In genomic region chr6:22363966-22364296, GRCh38 we compare ENCODE assay signal across 17 cellular contexts.
DNase-seq lines count a peak whose midpoint lies in the region; ATAC-seq and TF ChIP-seq lines count a peak whose summit lies in the region.
"Had no signal": no experiment of that assay in that cellular context is flagged by ENCODE, and none has a peak within 500 bp of the region (broad histone marks: within the 10 kb centered on the region; RNA-seq: fewer than 3 reads in every experiment).

No MANE protein-coding gene starts in this region.

- POLR2A ChIA-PET in SK-N-SH (lab: Yijun Ruan, JAX): no interaction called here
- POLR2A ChIA-PET in GM10248 (lab: Yijun Ruan, JAX): no interaction called here

- no peaks in the 10 kb centered on the region for H3K9me2 ChIP-seq in SK-N-SH

- 0 out of 2 replicates have a peak overlapping the region, but pooled peaks have one; percentile 13 for H2AFZ ChIP-seq in SK-N-SH (ENCODE audit: low read depth)

- H4K20me1 ChIP-seq in SK-N-SH (ENCODE audit: insufficient read depth): no peaks in the 10 kb centered on the region

- peaks cover 11 to 23% of the 10 kb centered on the region in 2 experiments; a peak in 3 of 4 replicates for H3K4me1 ChIP-seq in SK-N-SH (ENCODE audit: control insufficient read depth in 1 of 2, insufficient read depth in 2 of 2, low read depth in 1 of 2, low read length in 1 of 2)
- peaks cover 30% of the 10 kb centered on the region for H3K4me1 ChIP-seq in skeletal muscle satellite cell (ENCODE audit: control insufficient read depth, insufficient read depth, low read length)

- no peak overlapping the region for H3K9ac ChIP-seq in SK-N-SH
- no peak overlapping the region for H3K9ac ChIP-seq in skeletal muscle satellite cell (ENCODE audit: low read depth, low read length)

- H3K79me2 ChIP-seq in SK-N-SH (ENCODE audit: insufficient read depth): no peaks in the 10 kb centered on the region

- 94% methylated on average over 3 of the region's 3 CpGs for WGBS in SK-N-SH (ENCODE audit: low lambda C conversion rate)

- DNase-seq in SK-N-SH: no peak
- peak; percentile 8 for DNase-seq in fibroblast of mammary gland (ENCODE audit: low read depth)
- no peak for DNase-seq in effector CD4-positive, alpha-beta T cell
- no peak for DNase-seq in GM10248 (ENCODE audit: extremely low spot score)
- DNase-seq: activated CD4-positive, alpha-beta T cell treated with anti-CD3 and anti-CD28 coated beads, Interleukin-2, amount 10 ng/mL, durations not matched to agents 24 days and 14 days; activated CD8-positive, alpha-beta memory T cell treated with anti-CD3 and anti-CD28 coated beads, Interleukin-2, amount 50 U/mL, for 4 hours; activated gamma-delta T cell; amniotic stem cell; C1 segment of cervical spinal cord; GOT3; MM.1S; upper lobe of left lung had no signal

- H3F3A ChIP-seq in SK-N-SH (replicated peaks; ENCODE audit: insufficient read depth): no peaks in the 10 kb centered on the region

- H3K27ac ChIP-seq in SK-N-SH (ENCODE audit: low read depth in 2 of 2, low read length in 1 of 2) (peak overlapping the region in 1 of 2 experiments; percentile 47; a peak in 2 of 4 replicates), VCaP (peak overlapping the region; percentile 100)
- H3K27ac ChIP-seq: upper lobe of left lung had no signal

- no peaks in the 10 kb centered on the region for H3K36me3 ChIP-seq in SK-N-SH (replicated peaks in 1 of 2; ENCODE audit: control insufficient read depth in 1 of 2, insufficient read depth in 2 of 2, low read length in 1 of 2)
- no peaks in the 10 kb centered on the region for H3K36me3 ChIP-seq in skeletal muscle satellite cell (ENCODE audit: insufficient read depth, low read length)
- H3K36me3 ChIP-seq: upper lobe of left lung had no signal

- no peak overlapping the region for H3K4me2 ChIP-seq in SK-N-SH
- peak overlapping the region; percentile 51 for H3K4me2 ChIP-seq in skeletal muscle satellite cell (ENCODE audit: low read length)

- no peak for TF ChIP-seq EP300 in SK-N-SH (IDR thresholded peaks at IDR 0.05; ENCODE audit: borderline replicate concordance in 1 of 2, low read depth in 1 of 2, low read length in 1 of 2)

- TF ChIP-seq CTCF in SK-N-SH (IDR thresholded peaks at IDR 0.05) (no peak), VCaP (conservative IDR thresholded peaks at IDR 0.05) (no peak), fibroblast of mammary gland (conservative IDR thresholded peaks at IDR 0.05; ENCODE audit: control insufficient read depth, insufficient read depth, low read depth, low read length) (no peak), GM10248 (IDR thresholded peaks at IDR 0.05; ENCODE audit: control extremely low read depth, extremely low read depth, low read depth, missing control alignments) (no peak)

- ATAC-seq in SK-N-SH treated with all-trans-retinoic acid at 6 μM for 48 hours (no peak), HG03025 (IDR thresholded peaks at IDR 0.05; ENCODE audit: low FRiP score, unreplicated experiment) (no peak)
- ATAC-seq: HepG2 had no signal

- H3K4me3 ChIP-seq in SK-N-SH (ENCODE audit: low read depth in 2 of 2, low read length in 1 of 2): no peak overlapping the region
- no peak overlapping the region for H3K4me3 ChIP-seq in fibroblast of mammary gland (ENCODE audit: control insufficient read depth, low read depth, low read length)
- peak overlapping the region; percentile 9 for H3K4me3 ChIP-seq in skeletal muscle satellite cell (ENCODE audit: low read length)
- H3K4me3 ChIP-seq: upper lobe of left lung had no signal

- no peaks in the 10 kb centered on the region for H3K27me3 ChIP-seq in SK-N-SH (ENCODE audit: insufficient read depth)
- H3K27me3 ChIP-seq in skeletal muscle satellite cell (ENCODE audit: control insufficient read depth, insufficient read depth, low read length): no peaks in the 10 kb centered on the region
- H3K27me3 ChIP-seq: upper lobe of left lung had no signal

- no peak for TF ChIP-seq RAD21 in SK-N-SH (IDR thresholded peaks at IDR 0.05; ENCODE audit: low read length)

- CTCF ChIA-PET in SK-N-SH (lab: Yijun Ruan, JAX) (no interaction called here), GM10248 (lab: Yijun Ruan, JAX) (interaction anchor here (1.0 to 1.6 kb wide), 3 partner anchors 9 to 206 kb away, joined by 3 to 4 read pairs (median 3); no protein-coding TSS in a partner anchor)

- H3K9me3 ChIP-seq in SK-N-SH (no peaks in the 10 kb centered on the region), skeletal muscle satellite cell (replicated peaks; ENCODE audit: low read length) (peaks cover 4% of the 10 kb centered on the region)
- H3K9me3 ChIP-seq: upper lobe of left lung had no signal

TF ChIP-seq in SK-N-SH, 30 proteins besides CTCF, POLR2A, EP300 and RAD21 (continues in another document):
- TF ChIP-seq GABPA (IDR thresholded peaks at IDR 0.05; ENCODE audit: low read depth) (no peak), TAF1 (IDR thresholded peaks at IDR 0.05; ENCODE audit: borderline replicate concordance, low read depth, low read length) (no peak), SIN3A (IDR thresholded peaks at IDR 0.05; ENCODE audit: borderline replicate concordance, low read depth, low read length) (no peak), ZBTB33 (IDR thresholded peaks at IDR 0.05; ENCODE audit: borderline replicate concordance, low read depth) (no peak), TEAD4 (IDR thresholded peaks at IDR 0.05; ENCODE audit: borderline replicate concordance, insufficient read depth) (no peak)

TF ChIP-seq in SK-N-SH treated with all-trans-retinoic acid at 6 μM for 48 hours, 23 proteins besides CTCF, POLR2A, EP300 and RAD21:
- TF ChIP-seq ZNF565 (CRISPR knock-in tag; conservative IDR thresholded peaks at IDR 0.05; ENCODE audit: low read depth) (no peak), ZNF70 (CRISPR knock-in tag; IDR thresholded peaks at IDR 0.05) (no peak), PPARA (CRISPR knock-in tag; IDR thresholded peaks at IDR 0.05; ENCODE audit: borderline replicate concordance) (no peak), CSRNP3 (CRISPR knock-in tag; IDR thresholded peaks at IDR 0.05) (no peak), ZFP3 (CRISPR knock-in tag; IDR thresholded peaks at IDR 0.05) (no peak), POU6F1 (CRISPR knock-in tag; IDR thresholded peaks at IDR 0.05; ENCODE audit: borderline replicate concordance, low read depth) (no peak)
